In the genomic region with DNA sequence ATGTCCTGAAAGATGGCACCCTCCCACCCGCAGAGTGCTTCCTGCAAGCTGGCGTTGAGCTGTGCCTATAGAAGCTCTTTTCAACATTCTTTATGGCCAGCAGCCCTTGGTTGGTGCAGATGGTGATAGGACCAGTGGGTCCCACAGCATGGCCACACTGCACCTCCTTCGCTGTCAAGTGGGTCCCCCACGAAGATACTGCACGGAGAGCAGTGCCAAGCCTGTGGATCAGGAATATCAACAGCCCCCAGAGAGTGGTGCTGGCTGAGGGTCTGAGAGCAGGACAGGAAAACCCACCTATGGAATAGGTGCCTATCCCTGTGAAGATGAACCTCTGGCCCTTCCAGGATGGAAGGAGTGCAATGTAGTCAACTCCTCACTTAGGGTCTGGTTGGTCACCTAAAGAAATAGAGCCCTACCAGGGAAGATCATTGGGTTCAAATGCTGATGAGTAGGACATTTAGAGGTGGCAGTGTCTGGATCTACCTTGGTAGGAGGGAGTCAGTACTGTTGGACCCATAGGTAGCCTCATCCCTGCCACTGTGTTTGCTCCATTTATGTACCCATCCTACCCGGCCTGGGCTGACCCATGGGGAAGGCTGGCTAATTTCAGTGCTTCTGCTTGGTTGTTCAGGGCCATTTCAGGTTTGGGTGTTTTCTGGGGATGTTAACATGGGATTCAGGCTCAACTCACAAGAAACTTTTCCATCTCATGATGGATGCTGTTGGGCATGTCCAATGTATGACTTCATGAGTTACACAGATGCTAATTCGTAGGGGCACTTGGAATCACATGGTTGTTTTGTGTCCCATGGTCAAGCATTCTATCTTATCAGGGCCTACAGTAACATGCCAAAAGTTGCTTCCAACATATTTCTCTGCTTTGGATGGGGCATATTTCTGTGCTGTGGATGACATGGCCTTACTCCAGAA, we compare ENCODE assay signal across 11 cellular contexts. TPM values are rescaled to one million over a fixed set of nuclear protein-coding genes. Genes with fewer than 3 reads are reported as not detected.
A peak's percentile ranks its signal among the peaks of the same experiment; 100 is the strongest.
DNase-seq lines count a peak whose midpoint lies in the region; ATAC-seq and TF ChIP-seq lines count a peak whose summit lies in the region.
"Had no signal": no experiment of that assay in that cellular context is flagged by ENCODE, and none has a peak within 500 bp of the region (broad histone marks: within the 10 kb centered on the region; RNA-seq: fewer than 3 reads in every experiment).

No MANE protein-coding gene starts in this region.

- H3K27me3 Mint-ChIP-seq in activated naive CD8-positive, alpha-beta T cell = no peaks in the 10 kb centered on the region

- H3K36me3 ChIP-seq in left ventricle myocardium inferior = no peaks in the 10 kb centered on the region
- H3K36me3 ChIP-seq in muscle layer of duodenum (ENCODE audit: control insufficient read depth in 1 of 2, insufficient read depth in 2 of 2, low read length in 2 of 2) = peaks cover 0 to 5% of the 10 kb centered on the region in 2 donors
- no peaks in the 10 kb centered on the region for H3K36me3 ChIP-seq in uterus

- H3K4me3 Mint-ChIP-seq in activated naive CD8-positive, alpha-beta T cell = peak overlapping the region; percentile 98

- H3K27ac ChIP-seq in left ventricle myocardium inferior (replicated peaks) = no peak overlapping the region
- H3K27ac ChIP-seq in muscle layer of duodenum (ENCODE audit: low read length) = no peak overlapping the region
- no peak overlapping the region for H3K27ac ChIP-seq in uterus

- DNase-seq in left ventricle myocardium inferior (no peak), left ventricle myocardium superior (no peak), uterus (no peak), COR-L47 (lab: John Stamatoyannopoulos, UW) (no peak)
- DNase-seq: hypothalamus; NCI-H748 treated with DMSO at 0.1 percent for 48 hours; stimulated activated CD4-positive, alpha-beta T cell treated with anti-CD3 and anti-CD28 coated beads, Interleukin-2, amount 100 ng/mL, for 48 hours had no signal

- H3K27me3 ChIP-seq in left ventricle myocardium inferior (ENCODE audit: low read depth) = no peaks in the 10 kb centered on the region
- H3K27me3 ChIP-seq in muscle layer of duodenum (ENCODE audit: low read depth, low read length) = no peaks in the 10 kb centered on the region
- no peaks in the 10 kb centered on the region for H3K27me3 ChIP-seq in uterus

- H3K27ac Mint-ChIP-seq in activated naive CD8-positive, alpha-beta T cell = peak overlapping the region; percentile 96

- intact Hi-C loops in left ventricle myocardium inferior (cut with micrococcal nuclease) = no loop called here
- intact Hi-C loops in left ventricle myocardium superior (cut with micrococcal nuclease) = no loop called here
- intact Hi-C loops in uterus (cut with DNase I; ENCODE audit: low total_unique reads) = no loop called here

- peaks cover 16% of the 10 kb centered on the region for H3K36me3 Mint-ChIP-seq in activated naive CD8-positive, alpha-beta T cell

- no peak for TF ChIP-seq POLR2A in uterus (IDR thresholded peaks at IDR 0.05)

- no peaks in the 10 kb centered on the region for H3K9me3 ChIP-seq in left ventricle myocardium inferior (replicated peaks)
- H3K9me3 ChIP-seq in muscle layer of duodenum (ENCODE audit: control insufficient read depth in 1 of 2, low read length in 2 of 2) = no peaks in the 10 kb centered on the region
- no peaks in the 10 kb centered on the region for H3K9me3 ChIP-seq in uterus

- TF ChIP-seq CTCF in left ventricle myocardium inferior (IDR thresholded peaks at IDR 0.05; ENCODE audit: borderline replicate concordance) (no peak), uterus (IDR thresholded peaks at IDR 0.05) (no peak)

- no peaks in the 10 kb centered on the region for H3K9me3 Mint-ChIP-seq in activated naive CD8-positive, alpha-beta T cell (ENCODE audit: low read depth)

- H3K4me1 ChIP-seq in left ventricle myocardium inferior (peaks cover 32% of the 10 kb centered on the region), muscle layer of duodenum (ENCODE audit: control insufficient read depth in 1 of 2, insufficient read depth in 2 of 2, low read length in 2 of 2) (peaks cover 0 to 2% of the 10 kb centered on the region in 2 donors), uterus (no peaks in the 10 kb centered on the region)

- H3K4me3 ChIP-seq in left ventricle myocardium inferior (peak overlapping the region; percentile 70), muscle layer of duodenum (ENCODE audit: low read depth in 1 of 2, low read length in 2 of 2) (peak overlapping the region; percentile 64 to 88), uterus (peak overlapping the region; percentile 37 to 40)

- H3K4me1 Mint-ChIP-seq in activated naive CD8-positive, alpha-beta T cell (ENCODE audit: low read depth) = peaks cover 70% of the 10 kb centered on the region

- no peak for ATAC-seq in left ventricle myocardium superior
- no peak for ATAC-seq in HG02840 (IDR thresholded peaks at IDR 0.05; ENCODE audit: low FRiP score, unreplicated experiment)
- no peak for ATAC-seq in GM19351 (IDR thresholded peaks at IDR 0.05; ENCODE audit: unreplicated experiment)

RNA-seq across cellular contexts. Expression of gene MICB, which starts 33.4 kb away (rescaled TPM):
- total RNA-seq in left ventricle myocardium inferior (1.1 TPM), left ventricle myocardium superior (1.7 TPM), uterus (1 to 10 TPM; 1.9 to 4.8 (median 2.9) TPM)
